ENCODE assay signal across 8 cellular contexts in genomic region chr2:9178110-9178904, GRCh38. TPM values are rescaled to one million over a fixed set of nuclear protein-coding genes. Genes with fewer than 3 reads are reported as not detected.
A peak's percentile ranks its signal among the peaks of the same experiment; 100 is the strongest.
DNase-seq lines count a peak whose midpoint lies in the region; ATAC-seq and TF ChIP-seq lines count a peak whose summit lies in the region.

No MANE protein-coding gene starts in this region.

- H3K4me1 ChIP-seq in SJCRH30 (peaks cover 39% of the 10 kb centered on the region), tibial nerve (peaks cover 3 to 36% (median 20%) of the 10 kb centered on the region in 4 donors)

- TF ChIP-seq EP300 in tibial nerve (IDR thresholded peaks at IDR 0.05), result no peak

- H3K27ac ChIP-seq in SJCRH30 (peak overlapping the region; percentile 60), tibial nerve (peak overlapping the region; percentile 66 to 96 (median 84))

- H3K27me3 ChIP-seq in SJCRH30 (no peaks in the 10 kb centered on the region), tibial nerve (no peaks in the 10 kb centered on the region)

- no peak overlapping the region for H3K4me3 ChIP-seq in SJCRH30
- H3K4me3 ChIP-seq in tibial nerve, result no peak overlapping the region

- no peak for TF ChIP-seq POLR2A in tibial nerve (IDR thresholded peaks at IDR 0.05)

- ATAC-seq in HG02610 (IDR thresholded peaks at IDR 0.05; ENCODE audit: unreplicated experiment) (peak; percentile 9), HG03135 (IDR thresholded peaks at IDR 0.05; ENCODE audit: unreplicated experiment) (no peak)

- no peak for DNase-seq in SJCRH30
- DNase-seq in kidney glomerular epithelial cell (lab: John Stamatoyannopoulos, UW), result peak; percentile 24
- no peak for DNase-seq in tibial nerve (ENCODE audit: low spot score in 2 of 2)
- no peak for DNase-seq in NCI-H524 (lab: John Stamatoyannopoulos, UW)
- DNase-seq in activated CD4-positive, alpha-beta T cell treated with anti-CD3 and anti-CD28 coated beads for 4 hours, result no peak
- no peak for DNase-seq in glomerular visceral epithelial cell (ENCODE audit: extremely low spot score)

- H3K9me3 ChIP-seq in SJCRH30 (replicated peaks) (no peaks in the 10 kb centered on the region), tibial nerve (no peaks in the 10 kb centered on the region)

- no peak for TF ChIP-seq CTCF in tibial nerve (IDR thresholded peaks at IDR 0.05)

- WGBS in tibial nerve, 2 donors, result 36 to 38% methylated on average over 2 of the region's 2 CpGs

- H3K36me3 ChIP-seq in SJCRH30, result no peaks in the 10 kb centered on the region
- H3K36me3 ChIP-seq in tibial nerve, result no peaks in the 10 kb centered on the region

RNA-seq across cellular contexts. Expression of gene ASAP2, which starts 28.3 kb away (rescaled TPM):
- total RNA-seq in SJCRH30 (2014; rRNA removed; shearing (Covaris generic)), result 27.8 and 32.6 TPM in 2 replicates
- total RNA-seq in tibial nerve, result 10 to 100 TPM; 28.2 to 38.0 (median 31.7) TPM
